18 cellular contexts compared by ENCODE assay signal in the genomic region with DNA sequence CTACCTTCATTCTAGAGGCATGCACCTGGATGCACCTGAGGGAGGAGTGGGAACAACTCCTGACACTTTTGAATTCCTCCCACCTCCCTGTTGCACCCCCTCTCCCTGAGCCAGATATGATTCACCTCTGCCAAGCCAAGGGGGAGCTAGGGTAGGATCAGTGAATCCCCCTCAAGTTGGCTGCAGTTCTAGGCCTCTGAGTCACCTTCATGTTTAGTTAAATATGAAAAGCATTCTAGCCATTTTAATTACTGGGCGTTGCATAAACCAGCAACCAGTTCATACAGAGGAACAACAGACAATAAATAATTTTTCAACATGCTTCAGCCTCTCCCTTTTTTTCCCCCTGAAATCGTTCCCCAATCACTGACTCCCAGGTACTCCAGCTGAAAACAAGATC.
DNase-seq lines count a peak whose midpoint lies in the region; ATAC-seq and TF ChIP-seq lines count a peak whose summit lies in the region.
"Had no signal": no experiment of that assay in that cellular context is flagged by ENCODE, and none has a peak within 500 bp of the region (broad histone marks: within the 10 kb centered on the region; RNA-seq: fewer than 3 reads in every experiment).

No MANE protein-coding gene starts in this region.

- H3K27ac Mint-ChIP-seq in activated naive CD4-positive, alpha-beta T cell treated with anti-CD3 and anti-CD28 coated beads for 36 hours, result no peak overlapping the region
- H3K27ac Mint-ChIP-seq: CD8-positive, alpha-beta T cell had no signal

- TF ChIP-seq RAD21 in Ishikawa (IDR thresholded peaks at IDR 0.05; ENCODE audit: low read depth), result no peak

- peak; percentile 5 for DNase-seq in Daoy (ENCODE audit: low read depth)
- DNase-seq in UCSD-AML1 (lab: John Stamatoyannopoulos, UW; ENCODE audit: unreplicated experiment), result peak; percentile 3
- peak; percentile 2 for DNase-seq in iris pigment epithelial cell (ENCODE audit: low read depth)
- no peak for DNase-seq in RPMI8226
- no peak for DNase-seq in NCI-H82 treated with DMSO at 0.1 percent for 48 hours (lab: John Stamatoyannopoulos, UW; ENCODE audit: unreplicated experiment)
- no peak for DNase-seq in activated naive CD4-positive, alpha-beta T cell treated with anti-CD3 and anti-CD28 coated beads for 36 hours
- DNase-seq: ACHN; CD8-positive, alpha-beta T cell; H7; NCI-H1092 treated with DMSO at 0.1 percent for 48 hours; NCI-H1694; NCI-H2107; NCI-H774; Peyer's patch; SIG-M5 had no signal

- intact Hi-C loops in activated naive CD4-positive, alpha-beta T cell treated with anti-CD3 and anti-CD28 coated beads for 36 hours (cut with micrococcal nuclease), result no loop called here

- no peak overlapping the region for H3K4me3 Mint-ChIP-seq in activated naive CD4-positive, alpha-beta T cell treated with anti-CD3 and anti-CD28 coated beads for 36 hours
- H3K4me3 Mint-ChIP-seq: CD8-positive, alpha-beta T cell had no signal

- no peaks in the 10 kb centered on the region for H3K36me3 Mint-ChIP-seq in activated naive CD4-positive, alpha-beta T cell treated with anti-CD3 and anti-CD28 coated beads for 36 hours (ENCODE audit: low read depth)
- H3K36me3 Mint-ChIP-seq: CD8-positive, alpha-beta T cell had no signal

- CTCF ChIA-PET in activated naive CD4-positive, alpha-beta T cell treated with anti-CD3 and anti-CD28 coated beads for 36 hours (lab: Charles Lee), result no interaction called here

- peaks cover 10% of the 10 kb centered on the region for H3K9me3 Mint-ChIP-seq in activated naive CD4-positive, alpha-beta T cell treated with anti-CD3 and anti-CD28 coated beads for 36 hours

- no peak for ATAC-seq in HG03135 (IDR thresholded peaks at IDR 0.05; ENCODE audit: unreplicated experiment)
- ATAC-seq: CD8-positive, alpha-beta T cell; K562 had no signal

- no peak for TF ChIP-seq EP300 in Ishikawa (IDR thresholded peaks at IDR 0.05; ENCODE audit: borderline replicate concordance)

- H3K27me3 Mint-ChIP-seq in activated naive CD4-positive, alpha-beta T cell treated with anti-CD3 and anti-CD28 coated beads for 36 hours (ENCODE audit: low read depth), result no peaks in the 10 kb centered on the region

- no peaks in the 10 kb centered on the region for H3K4me1 Mint-ChIP-seq in activated naive CD4-positive, alpha-beta T cell treated with anti-CD3 and anti-CD28 coated beads for 36 hours (ENCODE audit: low read depth)

TF ChIP-seq in Ishikawa, 13 proteins besides CTCF, POLR2A, EP300 and RAD21:
- TF ChIP-seq CEBPB (IDR thresholded peaks at IDR 0.05) (peak; percentile 29; the same call in 1 of the 2 replicates), NFIC (IDR thresholded peaks at IDR 0.05) (peak; percentile 37; the same call in 1 of the 2 replicates), TEAD4 (IDR thresholded peaks at IDR 0.05) (peak; percentile 73)
- TF ChIP-seq, protein P1, sequence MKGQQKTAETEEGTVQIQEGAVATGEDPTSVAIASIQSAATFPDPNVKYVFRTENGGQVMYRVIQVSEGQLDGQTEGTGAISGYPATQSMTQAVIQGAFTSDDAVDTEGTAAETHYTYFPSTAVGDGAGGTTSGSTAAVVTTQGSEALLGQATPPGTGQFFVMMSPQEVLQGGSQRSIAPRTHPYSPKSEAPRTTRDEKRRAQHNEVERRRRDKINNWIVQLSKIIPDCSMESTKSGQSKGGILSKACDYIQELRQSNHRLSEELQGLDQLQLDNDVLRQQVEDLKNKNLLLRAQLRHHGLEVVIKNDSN (IDR thresholded peaks at IDR 0.05), result no peak
TF ChIP-seq in Ishikawa: peak in this region for 3.

Comparison
In these comparisons a context has a peak if more than half of its experiments do, and no peak if none do; other contexts are left out.
1. DNase-seq: peak in Daoy (single experiment), UCSD-AML1 (single experiment) and iris pigment epithelial cell (single experiment); none in RPMI8226 (single experiment), NCI-H82 treated with DMSO at 0.1 percent for 48 hours (single experiment) and activated naive CD4-positive, alpha-beta T cell treated with anti-CD3 and anti-CD28 coated beads for 36 hours (single experiment).